ENCODE assay signal across 2 cellular contexts in the genomic region with DNA sequence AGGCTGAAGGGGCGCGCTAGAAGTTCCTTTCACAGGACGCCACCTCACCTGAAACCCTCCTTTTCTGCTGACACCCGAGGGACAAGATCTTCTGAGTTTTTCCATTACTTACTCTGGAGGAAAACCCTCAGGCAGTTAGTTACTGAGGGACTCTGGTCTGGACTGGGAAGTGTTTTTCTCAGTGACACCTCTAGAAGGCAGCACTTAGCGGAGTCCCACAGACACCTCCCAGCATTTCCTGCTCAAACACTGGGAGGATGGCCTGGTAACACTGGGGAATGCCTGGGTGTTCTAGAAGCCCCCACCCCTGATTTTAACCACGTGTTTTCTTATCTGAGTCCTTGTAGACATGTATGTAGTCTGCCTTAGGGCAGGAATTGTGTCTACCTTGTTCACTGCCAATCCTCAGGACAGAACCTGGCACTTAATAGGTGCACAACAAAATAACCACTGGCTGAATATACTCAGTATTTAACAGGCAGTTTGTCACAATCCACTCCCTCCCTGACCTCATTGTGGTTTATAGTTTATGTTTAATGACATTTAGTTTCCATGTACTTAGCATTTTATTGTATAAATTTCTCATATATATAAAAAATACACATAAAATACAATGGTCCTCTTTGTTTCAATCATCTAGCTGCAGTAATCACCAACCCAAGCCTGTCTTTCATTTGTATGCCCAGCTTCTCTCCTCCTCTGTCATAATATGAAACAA.
TF ChIP-seq lines count a peak whose summit lies in the region.

No MANE protein-coding gene starts in this region.

TF ChIP-seq in IMR-90, 13 proteins besides CTCF, POLR2A, EP300 and RAD21:
- TF ChIP-seq RCOR1 (IDR thresholded peaks at IDR 0.05; ENCODE audit: insufficient replicate concordance, low read length): no peak
- TF ChIP-seq FOS (IDR thresholded peaks at IDR 0.05; ENCODE audit: low read depth, low read length): no peak
- no peak for TF ChIP-seq MAFK (IDR thresholded peaks at IDR 0.05; ENCODE audit: low read depth, low read length)
- TF ChIP-seq, protein P1, sequence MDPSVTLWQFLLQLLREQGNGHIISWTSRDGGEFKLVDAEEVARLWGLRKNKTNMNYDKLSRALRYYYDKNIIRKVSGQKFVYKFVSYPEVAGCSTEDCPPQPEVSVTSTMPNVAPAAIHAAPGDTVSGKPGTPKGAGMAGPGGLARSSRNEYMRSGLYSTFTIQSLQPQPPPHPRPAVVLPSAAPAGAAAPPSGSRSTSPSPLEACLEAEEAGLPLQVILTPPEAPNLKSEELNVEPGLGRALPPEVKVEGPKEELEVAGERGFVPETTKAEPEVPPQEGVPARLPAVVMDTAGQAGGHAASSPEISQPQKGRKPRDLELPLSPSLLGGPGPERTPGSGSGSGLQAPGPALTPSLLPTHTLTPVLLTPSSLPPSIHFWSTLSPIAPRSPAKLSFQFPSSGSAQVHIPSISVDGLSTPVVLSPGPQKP (IDR thresholded peaks at IDR 0.05; ENCODE audit: borderline replicate concordance, low read depth, low read length): no peak
- TF ChIP-seq MXI1 (IDR thresholded peaks at IDR 0.05; ENCODE audit: borderline replicate concordance, low read depth, low read length): no peak
- TF ChIP-seq MAZ (IDR thresholded peaks at IDR 0.05; ENCODE audit: borderline replicate concordance, low read depth, low read length): no peak
TF ChIP-seq in IMR-90: peak in this region for 0.

TF ChIP-seq in K562, 482 proteins besides CTCF, POLR2A, EP300 and RAD21:
- TF ChIP-seq CBX3 (IDR thresholded peaks at IDR 0.05; ENCODE audit: borderline replicate concordance in 1 of 2, low read length in 2 of 2): 0 out of 3 replicates have a peak, but pooled peaks of 1 of the 2 experiments have one; percentile 19
- TF ChIP-seq SMC3 (conservative IDR thresholded peaks at IDR 0.05; ENCODE audit: insufficient read depth, low read depth, low read length): 0 out of 2 replicates have a peak, but pooled peaks have one; percentile 16
- no peak for TF ChIP-seq XRCC3 (IDR thresholded peaks at IDR 0.05)
- TF ChIP-seq SAP30 (IDR thresholded peaks at IDR 0.05; ENCODE audit: borderline replicate concordance, insufficient read depth, low read depth, low read length, poor library complexity, severe bottlenecking): no peak
- no peak for TF ChIP-seq KDM1A (IDR thresholded peaks at IDR 0.05)
- TF ChIP-seq ETV1 (tag; conservative IDR thresholded peaks at IDR 0.05; ENCODE audit: low read depth): no peak
- no peak for TF ChIP-seq CEBPG (CRISPR knock-in tag; IDR thresholded peaks at IDR 0.05)
- no peak for TF ChIP-seq CEBPG (tag; conservative IDR thresholded peaks at IDR 0.05 in 1 of 2, IDR thresholded peaks at IDR 0.05 in 1 of 2)
- no peak for TF ChIP-seq PTRF (tag; IDR thresholded peaks at IDR 0.05)
- TF ChIP-seq JUND (IDR thresholded peaks at IDR 0.05; ENCODE audit: borderline replicate concordance, low read depth, low read length): no peak
- TF ChIP-seq JUND (tag; IDR thresholded peaks at IDR 0.05; ENCODE audit: borderline replicate concordance, low read depth, low read length): no peak
- no peak for TF ChIP-seq POLR3A (IDR thresholded peaks at IDR 0.05; ENCODE audit: borderline replicate concordance, extremely low read depth, insufficient read depth, insufficient read length)
- no peak for TF ChIP-seq ZNF75A (CRISPR knock-in tag; IDR thresholded peaks at IDR 0.05)
- peak; percentile 18 for TF ChIP-seq RBM25 (IDR thresholded peaks at IDR 0.05; ENCODE audit: low read depth, low read length, severe bottlenecking)
- TF ChIP-seq, protein P2, sequence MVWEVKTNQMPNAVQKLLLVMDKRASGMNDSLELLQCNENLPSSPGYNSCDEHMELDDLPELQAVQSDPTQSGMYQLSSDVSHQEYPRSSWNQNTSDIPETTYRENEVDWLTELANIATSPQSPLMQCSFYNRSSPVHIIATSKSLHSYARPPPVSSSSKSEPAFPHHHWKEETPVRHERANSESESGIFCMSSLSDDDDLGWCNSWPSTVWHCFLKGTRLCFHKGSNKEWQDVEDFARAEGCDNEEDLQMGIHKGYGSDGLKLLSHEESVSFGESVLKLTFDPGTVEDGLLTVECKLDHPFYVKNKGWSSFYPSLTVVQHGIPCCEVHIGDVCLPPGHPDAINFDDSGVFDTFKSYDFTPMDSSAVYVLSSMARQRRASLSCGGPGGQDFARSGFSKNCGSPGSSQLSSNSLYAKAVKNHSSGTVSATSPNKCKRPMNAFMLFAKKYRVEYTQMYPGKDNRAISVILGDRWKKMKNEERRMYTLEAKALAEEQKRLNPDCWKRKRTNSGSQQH (CRISPR knock-in tag; IDR thresholded peaks at IDR 0.05): no peak
